ENCODE assay signal across 1 cellular context in the genomic region with DNA sequence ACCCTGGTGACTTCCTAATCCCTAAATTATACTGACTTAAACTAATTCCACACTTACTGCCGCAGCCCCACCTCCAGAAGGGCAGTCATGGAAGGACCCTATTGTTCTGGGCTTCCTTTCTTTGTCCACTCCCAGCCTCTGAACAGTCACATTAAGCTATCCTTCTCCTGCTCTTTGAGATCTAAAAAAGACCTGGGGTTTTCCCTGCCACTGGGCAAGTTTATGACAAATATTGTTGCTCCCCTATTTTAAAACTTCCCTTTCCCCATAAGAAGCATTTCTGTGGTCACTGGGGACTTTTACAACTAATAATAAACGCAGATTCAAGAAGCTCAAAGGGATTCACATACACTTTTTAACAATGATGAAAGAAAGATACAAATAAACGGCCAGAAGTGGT.
A peak's percentile ranks its signal among the peaks of the same experiment; 100 is the strongest.
TF ChIP-seq lines count a peak whose summit lies in the region.

No MANE protein-coding gene starts in this region.

TF ChIP-seq in GM12878, 131 proteins besides CTCF, POLR2A, EP300 and RAD21 (continued from another document):
- TF ChIP-seq POU2F2 (IDR thresholded peaks at IDR 0.05; ENCODE audit: borderline replicate concordance, low read depth, low read length) (no peak), MEF2A (IDR thresholded peaks at IDR 0.05; ENCODE audit: insufficient read depth, low read depth, low read length) (peak; percentile 93), MEF2B (IDR thresholded peaks at IDR 0.05; ENCODE audit: partially characterized antibody, poor library complexity, severe bottlenecking) (peak; percentile 83), ZNF207 (IDR thresholded peaks at IDR 0.05; ENCODE audit: borderline replicate concordance) (no peak), SIN3A (IDR thresholded peaks at IDR 0.05; ENCODE audit: low read depth, low read length) (no peak), SMC3 (IDR thresholded peaks at IDR 0.05; ENCODE audit: borderline replicate concordance, low read length) (no peak), USF1 (IDR thresholded peaks at IDR 0.05; ENCODE audit: borderline replicate concordance, extremely low read length, insufficient read depth, low read depth, low read length) (no peak), POLR2AphosphoS2 (IDR thresholded peaks at IDR 0.05; ENCODE audit: low read depth, low read length) (no peak), NFIC (IDR thresholded peaks at IDR 0.05; ENCODE audit: low read depth, low read length) (peak; percentile 85), RUNX3 (IDR thresholded peaks at IDR 0.05; ENCODE audit: low read length) (peak; percentile 96), IKZF1 (conservative IDR thresholded peaks at IDR 0.05) (peak; percentile 79), PAX5 (IDR thresholded peaks at IDR 0.05; ENCODE audit: borderline replicate concordance, low read depth, low read length) (no peak), MTA3 (IDR thresholded peaks at IDR 0.05; ENCODE audit: borderline replicate concordance, low read length) (0 out of 2 replicates have a peak, but pooled peaks have one; percentile 51), CBX5 (IDR thresholded peaks at IDR 0.05; ENCODE audit: low read depth) (no peak), NFXL1 (IDR thresholded peaks at IDR 0.05; ENCODE audit: borderline replicate concordance) (no peak), FOXM1 (IDR thresholded peaks at IDR 0.05; ENCODE audit: low read depth, low read length) (peak; percentile 72; the same call in 1 of the 2 replicates)
- TF ChIP-seq, protein P1, sequence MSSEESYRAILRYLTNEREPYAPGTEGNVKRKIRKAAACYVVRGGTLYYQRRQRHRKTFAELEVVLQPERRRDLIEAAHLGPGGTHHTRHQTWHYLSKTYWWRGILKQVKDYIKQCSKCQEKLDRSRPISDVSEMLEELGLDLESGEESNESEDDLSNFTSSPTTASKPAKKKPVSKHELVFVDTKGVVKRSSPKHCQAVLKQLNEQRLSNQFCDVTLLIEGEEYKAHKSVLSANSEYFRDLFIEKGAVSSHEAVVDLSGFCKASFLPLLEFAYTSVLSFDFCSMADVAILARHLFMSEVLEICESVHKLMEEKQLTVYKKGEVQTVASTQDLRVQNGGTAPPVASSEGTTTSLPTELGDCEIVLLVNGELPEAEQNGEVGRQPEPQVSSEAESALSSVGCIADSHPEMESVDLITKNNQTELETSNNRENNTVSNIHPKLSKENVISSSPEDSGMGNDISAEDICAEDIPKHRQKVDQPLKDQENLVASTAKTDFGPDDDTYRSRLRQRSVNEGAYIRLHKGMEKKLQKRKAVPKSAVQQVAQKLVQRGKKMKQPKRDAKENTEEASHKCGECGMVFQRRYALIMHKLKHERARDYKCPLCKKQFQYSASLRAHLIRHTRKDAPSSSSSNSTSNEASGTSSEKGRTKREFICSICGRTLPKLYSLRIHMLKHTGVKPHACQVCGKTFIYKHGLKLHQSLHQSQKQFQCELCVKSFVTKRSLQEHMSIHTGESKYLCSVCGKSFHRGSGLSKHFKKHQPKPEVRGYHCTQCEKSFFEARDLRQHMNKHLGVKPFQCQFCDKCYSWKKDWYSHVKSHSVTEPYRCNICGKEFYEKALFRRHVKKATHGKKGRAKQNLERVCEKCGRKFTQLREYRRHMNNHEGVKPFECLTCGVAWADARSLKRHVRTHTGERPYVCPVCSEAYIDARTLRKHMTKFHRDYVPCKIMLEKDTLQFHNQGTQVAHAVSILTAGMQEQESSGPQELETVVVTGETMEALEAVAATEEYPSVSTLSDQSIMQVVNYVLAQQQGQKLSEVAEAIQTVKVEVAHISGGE (CRISPR knock-in tag; IDR thresholded peaks at IDR 0.05): no peak
- TF ChIP-seq, protein P2, sequence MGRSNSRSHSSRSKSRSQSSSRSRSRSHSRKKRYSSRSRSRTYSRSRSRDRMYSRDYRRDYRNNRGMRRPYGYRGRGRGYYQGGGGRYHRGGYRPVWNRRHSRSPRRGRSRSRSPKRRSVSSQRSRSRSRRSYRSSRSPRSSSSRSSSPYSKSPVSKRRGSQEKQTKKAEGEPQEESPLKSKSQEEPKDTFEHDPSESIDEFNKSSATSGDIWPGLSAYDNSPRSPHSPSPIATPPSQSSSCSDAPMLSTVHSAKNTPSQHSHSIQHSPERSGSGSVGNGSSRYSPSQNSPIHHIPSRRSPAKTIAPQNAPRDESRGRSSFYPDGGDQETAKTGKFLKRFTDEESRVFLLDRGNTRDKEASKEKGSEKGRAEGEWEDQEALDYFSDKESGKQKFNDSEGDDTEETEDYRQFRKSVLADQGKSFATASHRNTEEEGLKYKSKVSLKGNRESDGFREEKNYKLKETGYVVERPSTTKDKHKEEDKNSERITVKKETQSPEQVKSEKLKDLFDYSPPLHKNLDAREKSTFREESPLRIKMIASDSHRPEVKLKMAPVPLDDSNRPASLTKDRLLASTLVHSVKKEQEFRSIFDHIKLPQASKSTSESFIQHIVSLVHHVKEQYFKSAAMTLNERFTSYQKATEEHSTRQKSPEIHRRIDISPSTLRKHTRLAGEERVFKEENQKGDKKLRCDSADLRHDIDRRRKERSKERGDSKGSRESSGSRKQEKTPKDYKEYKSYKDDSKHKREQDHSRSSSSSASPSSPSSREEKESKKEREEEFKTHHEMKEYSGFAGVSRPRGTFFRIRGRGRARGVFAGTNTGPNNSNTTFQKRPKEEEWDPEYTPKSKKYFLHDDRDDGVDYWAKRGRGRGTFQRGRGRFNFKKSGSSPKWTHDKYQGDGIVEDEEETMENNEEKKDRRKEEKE (IDR thresholded peaks at IDR 0.05): no peak
